1 cellular context compared by ENCODE assay signal in the genomic region with DNA sequence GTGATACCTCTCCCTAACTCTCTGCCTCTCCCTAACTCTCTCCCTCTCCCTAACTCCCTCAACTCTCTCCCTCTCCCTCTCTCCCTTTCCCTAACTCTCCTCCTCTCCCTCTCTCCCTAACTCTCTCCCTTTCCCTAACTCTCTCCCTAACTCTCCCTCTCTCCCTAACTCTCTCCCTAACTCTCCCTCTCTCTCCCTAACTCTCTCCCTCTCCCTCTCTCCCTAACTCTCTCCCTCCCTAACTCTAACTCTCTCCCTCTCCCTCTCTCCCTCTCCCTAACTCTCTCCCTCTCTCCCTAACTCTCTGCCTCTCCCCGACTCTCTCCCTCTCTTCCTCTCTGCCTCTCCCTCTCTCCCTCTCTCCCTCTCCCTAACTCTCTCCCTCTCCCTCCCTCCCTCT.
A peak's percentile ranks its signal among the peaks of the same experiment; 100 is the strongest.
TF ChIP-seq lines count a peak whose summit lies in the region.

No MANE protein-coding gene starts in this region.

TF ChIP-seq in K562, 482 proteins besides CTCF, POLR2A, EP300 and RAD21 (continued from another document):
- TF ChIP-seq, protein P1, sequence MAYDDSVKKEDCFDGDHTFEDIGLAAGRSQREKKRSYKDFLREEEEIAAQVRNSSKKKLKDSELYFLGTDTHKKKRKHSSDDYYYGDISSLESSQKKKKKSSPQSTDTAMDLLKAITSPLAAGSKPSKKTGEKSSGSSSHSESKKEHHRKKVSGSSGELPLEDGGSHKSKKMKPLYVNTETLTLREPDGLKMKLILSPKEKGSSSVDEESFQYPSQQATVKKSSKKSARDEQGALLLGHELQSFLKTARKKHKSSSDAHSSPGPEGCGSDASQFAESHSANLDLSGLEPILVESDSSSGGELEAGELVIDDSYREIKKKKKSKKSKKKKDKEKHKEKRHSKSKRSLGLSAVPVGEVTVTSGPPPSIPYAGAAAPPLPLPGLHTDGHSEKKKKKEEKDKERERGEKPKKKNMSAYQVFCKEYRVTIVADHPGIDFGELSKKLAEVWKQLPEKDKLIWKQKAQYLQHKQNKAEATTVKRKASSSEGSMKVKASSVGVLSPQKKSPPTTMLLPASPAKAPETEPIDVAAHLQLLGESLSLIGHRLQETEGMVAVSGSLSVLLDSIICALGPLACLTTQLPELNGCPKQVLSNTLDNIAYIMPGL (CRISPR knock-in tag; IDR thresholded peaks at IDR 0.05): no peak
- TF ChIP-seq ARHGAP35 (IDR thresholded peaks at IDR 0.05; ENCODE audit: partially characterized antibody) (peak; percentile 5), MCM3 (IDR thresholded peaks at IDR 0.05) (peak; percentile 53; the same call in 1 of the 2 replicates), OTX1 (CRISPR knock-in tag; IDR thresholded peaks at IDR 0.05) (0 out of 2 replicates have a peak, but pooled peaks have one; percentile 47)
- TF ChIP-seq, protein P2, sequence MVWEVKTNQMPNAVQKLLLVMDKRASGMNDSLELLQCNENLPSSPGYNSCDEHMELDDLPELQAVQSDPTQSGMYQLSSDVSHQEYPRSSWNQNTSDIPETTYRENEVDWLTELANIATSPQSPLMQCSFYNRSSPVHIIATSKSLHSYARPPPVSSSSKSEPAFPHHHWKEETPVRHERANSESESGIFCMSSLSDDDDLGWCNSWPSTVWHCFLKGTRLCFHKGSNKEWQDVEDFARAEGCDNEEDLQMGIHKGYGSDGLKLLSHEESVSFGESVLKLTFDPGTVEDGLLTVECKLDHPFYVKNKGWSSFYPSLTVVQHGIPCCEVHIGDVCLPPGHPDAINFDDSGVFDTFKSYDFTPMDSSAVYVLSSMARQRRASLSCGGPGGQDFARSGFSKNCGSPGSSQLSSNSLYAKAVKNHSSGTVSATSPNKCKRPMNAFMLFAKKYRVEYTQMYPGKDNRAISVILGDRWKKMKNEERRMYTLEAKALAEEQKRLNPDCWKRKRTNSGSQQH (CRISPR knock-in tag; IDR thresholded peaks at IDR 0.05): peak; percentile 66; the same call in 1 of the 2 replicates
